10 cellular contexts compared by ENCODE assay signal in genomic region chr2:235659767-235660322, GRCh38.
DNase-seq lines count a peak whose midpoint lies in the region; ATAC-seq and TF ChIP-seq lines count a peak whose summit lies in the region.
"Had no signal": no experiment of that assay in that cellular context is flagged by ENCODE, and none has a peak within 500 bp of the region (broad histone marks: within the 10 kb centered on the region; RNA-seq: fewer than 3 reads in every experiment).

No MANE protein-coding gene starts in this region.

- 50 to 58% methylated on average over 7 of the region's 7 CpGs for WGBS in body of pancreas, 2 donors
- 44% methylated on average over 5 of the region's 7 CpGs for WGBS in mesenchymal stem cell

- H3K4me2 ChIP-seq in mesenchymal stem cell (ENCODE audit: low read length, poor library complexity, severe bottlenecking) = no peak overlapping the region

- H3K9me3 Mint-ChIP-seq in activated T-helper 1 cell treated with anti-CD3 and anti-CD28 coated beads, Interleukin-12 subunit alpha, Interleukin-12 subunit beta, Interleukin-2, Interleukin-4 antibody, amounts not matched to agents 30 ng/mL and 10 ng/mL and 1 ng/mL, durations not matched to agents 14 hours and 24 hours and 36 hours = no peaks in the 10 kb centered on the region

- H4K91ac ChIP-seq in mesenchymal stem cell (ENCODE audit: low read length) = no peak overlapping the region

- peak overlapping the region; percentile 53 for H3K9ac ChIP-seq in mesenchymal stem cell (ENCODE audit: low read length)

- no peak overlapping the region for H2BK5ac ChIP-seq in mesenchymal stem cell (ENCODE audit: low read depth, low read length, poor library complexity, severe bottlenecking)

- H3K4me3 Mint-ChIP-seq in activated T-helper 1 cell treated with anti-CD3 and anti-CD28 coated beads, Interleukin-12 subunit alpha, Interleukin-12 subunit beta, Interleukin-2, Interleukin-4 antibody, amounts not matched to agents 30 ng/mL and 10 ng/mL and 1 ng/mL, durations not matched to agents 14 hours and 24 hours and 36 hours = no peak overlapping the region

- H2BK120ac ChIP-seq in mesenchymal stem cell (ENCODE audit: low read depth, low read length) = no peak overlapping the region

- H3K4me1 Mint-ChIP-seq in activated T-helper 1 cell treated with anti-CD3 and anti-CD28 coated beads, Interleukin-12 subunit alpha, Interleukin-12 subunit beta, Interleukin-2, Interleukin-4 antibody, amounts not matched to agents 30 ng/mL and 10 ng/mL and 1 ng/mL, durations not matched to agents 14 hours and 24 hours and 36 hours (ENCODE audit: low read depth) = no peaks in the 10 kb centered on the region

- no peak overlapping the region for H4K8ac ChIP-seq in mesenchymal stem cell (ENCODE audit: low read length)

- peak; percentile 66 for DNase-seq in AG04450 (ENCODE audit: low read depth, low spot score)
- peak; percentile 74 for DNase-seq in HK-2 (ENCODE audit: unreplicated experiment)
- peak in 3 of 4 donors; percentile 25 to 27 (median 27) for DNase-seq in body of pancreas
- DNase-seq in mesenchymal stem cell = peak; percentile 95
- no peak for DNase-seq in pons (ENCODE audit: low spot score)
- DNase-seq in superior temporal gyrus (ENCODE audit: extremely low spot score) = no peak
- DNase-seq in activated T-helper 1 cell treated with anti-CD3 and anti-CD28 coated beads, Interleukin-12 subunit alpha, Interleukin-12 subunit beta, Interleukin-2, Interleukin-4 antibody, amounts not matched to agents 30 ng/mL and 10 ng/mL and 1 ng/mL, durations not matched to agents 14 hours and 24 hours and 36 hours (ENCODE audit: low spot score) = no peak
- DNase-seq: effector memory CD4-positive, alpha-beta T cell; testis had no signal

- H3K27ac Mint-ChIP-seq in activated T-helper 1 cell treated with anti-CD3 and anti-CD28 coated beads, Interleukin-12 subunit alpha, Interleukin-12 subunit beta, Interleukin-2, Interleukin-4 antibody, amounts not matched to agents 30 ng/mL and 10 ng/mL and 1 ng/mL, durations not matched to agents 14 hours and 24 hours and 36 hours = no peak overlapping the region

- no peak for TF ChIP-seq POLR2A in body of pancreas (IDR thresholded peaks at IDR 0.05)

- no peak overlapping the region for H2BK15ac ChIP-seq in mesenchymal stem cell (ENCODE audit: low read depth, poor library complexity, severe bottlenecking)

- peak; percentile 35 for ATAC-seq in body of pancreas
- no peak for ATAC-seq in GM18909 (IDR thresholded peaks at IDR 0.05; ENCODE audit: poor library complexity, unreplicated experiment)

- no peak overlapping the region for H3K14ac ChIP-seq in mesenchymal stem cell (ENCODE audit: low read length in 2 of 2)

- H3K23ac ChIP-seq in mesenchymal stem cell (ENCODE audit: low read length in 2 of 2) = no peak overlapping the region

- no peak overlapping the region for H3K18ac ChIP-seq in mesenchymal stem cell (ENCODE audit: low read depth in 1 of 2, low read length in 2 of 2)

- H3K36me3 ChIP-seq in body of pancreas (replicated peaks in 1 of 2; ENCODE audit: insufficient read depth in 1 of 2, low read depth in 2 of 2) (no peaks in the 10 kb centered on the region), mesenchymal stem cell (ENCODE audit: control insufficient read depth in 1 of 2, insufficient read depth in 2 of 2, low read depth in 1 of 2, low read length in 2 of 2) (no peaks in the 10 kb centered on the region)

- CTCF ChIA-PET in AG04450 (lab: Charles Lee) = interaction anchor here (0.6 to 1.0 kb wide), 2 partner anchors 86 to 525 kb away, joined by 3 read pairs; no protein-coding TSS in a partner anchor

- peak overlapping the region; percentile 77 for H3K27ac ChIP-seq in AG04450 (ENCODE audit: low read depth, low read length)
- H3K27ac ChIP-seq in body of pancreas = no peak overlapping the region
- no peak overlapping the region for H3K27ac ChIP-seq in mesenchymal stem cell (ENCODE audit: low read length, poor library complexity, severe bottlenecking)
- H3K27ac ChIP-seq: testis had no signal

- H2AFZ ChIP-seq in mesenchymal stem cell (ENCODE audit: low read depth, low read length) = no peak overlapping the region

- H3K9me3 ChIP-seq in AG04450 (ENCODE audit: control insufficient read depth, insufficient read depth, low read length) = no peaks in the 10 kb centered on the region
- no peaks in the 10 kb centered on the region for H3K9me3 ChIP-seq in body of pancreas
- no peaks in the 10 kb centered on the region for H3K9me3 ChIP-seq in mesenchymal stem cell (ENCODE audit: control insufficient read depth, low read length)
- H3K9me3 ChIP-seq: testis had no signal

- no peak for TF ChIP-seq CTCF in AG04450 (IDR thresholded peaks at IDR 0.05; ENCODE audit: low read depth, low read length)
- no peak for TF ChIP-seq CTCF in body of pancreas (IDR thresholded peaks at IDR 0.05)

- H2AK5ac ChIP-seq in mesenchymal stem cell (ENCODE audit: low read length, severe bottlenecking) = no peak overlapping the region

- peaks cover 56% of the 10 kb centered on the region for H3K79me1 ChIP-seq in mesenchymal stem cell (replicated peaks; ENCODE audit: low read length, poor library complexity, severe bottlenecking)

- H3K27me3 ChIP-seq in AG04450 (ENCODE audit: control insufficient read depth, insufficient read depth, low read length) (peaks cover 2% of the 10 kb centered on the region), body of pancreas (no peaks in the 10 kb centered on the region), mesenchymal stem cell (ENCODE audit: control insufficient read depth in 1 of 2, insufficient read depth in 1 of 2, low read length in 2 of 2) (no peaks in the 10 kb centered on the region)
- H3K27me3 ChIP-seq: testis had no signal

- intact Hi-C loops in body of pancreas (cut with DNase I) = no loop called here
- intact Hi-C loops in activated T-helper 1 cell treated with anti-CD3 and anti-CD28 coated beads, Interleukin-12 subunit alpha, Interleukin-12 subunit beta, Interleukin-2, Interleukin-4 antibody, amounts not matched to agents 30 ng/mL and 10 ng/mL and 1 ng/mL, durations not matched to agents 14 hours and 24 hours and 36 hours (cut with micrococcal nuclease) = no loop called here

- H3K36me3 Mint-ChIP-seq in activated T-helper 1 cell treated with anti-CD3 and anti-CD28 coated beads, Interleukin-12 subunit alpha, Interleukin-12 subunit beta, Interleukin-2, Interleukin-4 antibody, amounts not matched to agents 30 ng/mL and 10 ng/mL and 1 ng/mL, durations not matched to agents 14 hours and 24 hours and 36 hours (ENCODE audit: low read depth) = no peaks in the 10 kb centered on the region

- no peak overlapping the region for H3K4ac ChIP-seq in mesenchymal stem cell (ENCODE audit: low read depth in 1 of 2, low read length in 2 of 2)

- H3K4me3 ChIP-seq in AG04450 (ENCODE audit: low read depth, low read length) = peak overlapping the region; percentile 17; the same call in 1 of the 2 replicates
- H3K4me3 ChIP-seq in body of pancreas = no peak overlapping the region
- H3K4me3 ChIP-seq in mesenchymal stem cell (ENCODE audit: insufficient read depth in 1 of 2, low read depth in 1 of 2, low read length in 2 of 2) = no peak overlapping the region
- H3K4me3 ChIP-seq: testis had no signal

- peaks cover 16% of the 10 kb centered on the region for H3K4me1 ChIP-seq in body of pancreas
- peaks cover 29% of the 10 kb centered on the region for H3K4me1 ChIP-seq in mesenchymal stem cell (ENCODE audit: control insufficient read depth, insufficient read depth, low read depth, low read length)

- no peak overlapping the region for H2BK12ac ChIP-seq in mesenchymal stem cell (ENCODE audit: low read length in 2 of 2)

- peaks cover 20% of the 10 kb centered on the region for H3K27me3 Mint-ChIP-seq in activated T-helper 1 cell treated with anti-CD3 and anti-CD28 coated beads, Interleukin-12 subunit alpha, Interleukin-12 subunit beta, Interleukin-2, Interleukin-4 antibody, amounts not matched to agents 30 ng/mL and 10 ng/mL and 1 ng/mL, durations not matched to agents 14 hours and 24 hours and 36 hours (ENCODE audit: insufficient read depth)

- POLR2A ChIA-PET in AG04450 (lab: Yijun Ruan, JAX) = no interaction called here

Comparison
In these comparisons a context has a peak if more than half of its experiments do, and no peak if none do; other contexts are left out.
1. DNase-seq: peak in AG04450 (single experiment), HK-2 (single experiment), body of pancreas (3 of 4) and mesenchymal stem cell (single experiment); none in pons (single experiment), superior temporal gyrus (single experiment) and activated T-helper 1 cell treated with anti-CD3 and anti-CD28 coated beads, Interleukin-12 subunit alpha, Interleukin-12 subunit beta, Interleukin-2, Interleukin-4 antibody, amounts not matched to agents 30 ng/mL and 10 ng/mL and 1 ng/mL, durations not matched to agents 14 hours and 24 hours and 36 hours (single experiment).